1 cellular context compared by ENCODE assay signal in genomic region chr5:112691758-112692157, GRCh38.
TF ChIP-seq lines count a peak whose summit lies in the region.

No MANE protein-coding gene starts in this region.

TF ChIP-seq in Ishikawa, 13 proteins besides CTCF, POLR2A, EP300 and RAD21 (continued from another document):
- no peak for TF ChIP-seq REST (IDR thresholded peaks at IDR 0.05; ENCODE audit: low read depth)
- TF ChIP-seq NFIC (IDR thresholded peaks at IDR 0.05) = no peak
